In genomic region chr6:89599727-89600126, GRCh38 we compare ENCODE assay signal across 22 cellular contexts.
"Had no signal": no experiment of that assay in that cellular context is flagged by ENCODE, and none has a peak within 500 bp of the region (broad histone marks: within the 10 kb centered on the region; RNA-seq: fewer than 3 reads in every experiment).

No MANE protein-coding gene starts in this region.

- H3K4me3 ChIP-seq: cardiac muscle cell, left lung, sigmoid colon, smooth muscle cell, thyroid gland, uterus had no signal

- H3K4me1 ChIP-seq: left lung, thyroid gland, uterus had no signal

- H3K9me3 ChIP-seq: left lung, sigmoid colon, thyroid gland, uterus had no signal

- ATAC-seq: activated CD4-positive, alpha-beta T cell treated with anti-CD3 and anti-CD28 coated beads for 36 hours; activated T-cell treated with anti-CD3 and anti-CD28 coated beads, Interleukin-2, amount 50 U/mL, for 4 hours; left lung; stimulated activated naive B cell treated with anti-CD40 and anti-IgM and Interleukin-4, amounts not matched to agents 10 μg/mL and 1 μg/mL and 100 μg/mL, for 72 hours; T-helper 17 cell had no signal

- DNase-seq: activated B cell treated with CpG ODN at 0.5 μM for 24 hours; activated CD4-positive, alpha-beta T cell treated with anti-CD3 and anti-CD28 coated beads for 36 hours; activated CD4-positive, alpha-beta T cell treated with anti-CD3 and anti-CD28 coated beads, Interleukin-2, amount 50 U/mL, for 4 hours; activated CD8-positive, alpha-beta memory T cell treated with anti-CD3 and anti-CD28 coated beads for 24 hours; activated CD8-positive, alpha-beta memory T cell treated with anti-CD3 and anti-CD28 coated beads, Interleukin-2, amount 50 U/mL, for 48 hours; activated naive CD4-positive, alpha-beta T cell treated with anti-CD3 and anti-CD28 coated beads, Interleukin-2, amount 10 ng/mL, durations not matched to agents 7 days and 5 days; activated T-cell treated with anti-CD3 and anti-CD28 coated beads, Interleukin-2, amount 50 U/mL, for 4 hours; amygdala; dermis blood vessel endothelial cell; effector CD8-positive, alpha-beta T cell; glutamatergic neuron; islet precursor cell; left lung; occipital lobe; sigmoid colon; stimulated activated CD4-positive, alpha-beta T cell treated with anti-CD3 and anti-CD28 coated beads, Interleukin-15, amount 100 ng/mL, for 24 hours; stimulated activated naive B cell treated with anti-CD40 and anti-IgM and Interleukin-4, amounts not matched to agents 10 μg/mL and 1 μg/mL and 100 μg/mL, for 72 hours; T-helper 17 cell; thyroid gland; uterus had no signal

- H3K4me2 ChIP-seq: smooth muscle cell had no signal

- H3K27me3 ChIP-seq: cardiac muscle cell, left lung, sigmoid colon, thyroid gland, uterus had no signal

- H3K27ac ChIP-seq: cardiac muscle cell, left lung, sigmoid colon, thyroid gland, uterus had no signal

- H3K36me3 ChIP-seq: cardiac muscle cell, left lung, sigmoid colon, thyroid gland, uterus had no signal
